ENCODE assay signal across 9 cellular contexts in genomic region chr12:575129-575502, GRCh38.
DNase-seq lines count a peak whose midpoint lies in the region; FAIRE-seq and TF ChIP-seq lines count a peak whose summit lies in the region.
"Had no signal": no experiment of that assay in that cellular context is flagged by ENCODE, and none has a peak within 500 bp of the region (broad histone marks: within the 10 kb centered on the region; RNA-seq: fewer than 3 reads in every experiment).

No MANE protein-coding gene starts in this region.

- H3K27me3 ChIP-seq in Karpas-422 (ENCODE audit: low read length) = no peaks in the 10 kb centered on the region
- no peaks in the 10 kb centered on the region for H3K27me3 ChIP-seq in adipocyte (replicated peaks; ENCODE audit: control insufficient read depth, insufficient read depth, low read length)
- no peaks in the 10 kb centered on the region for H3K27me3 ChIP-seq in hepatocyte
- H3K27me3 ChIP-seq in brain microvascular endothelial cell (replicated peaks) = no peaks in the 10 kb centered on the region

- H3K9me3 Mint-ChIP-seq in stimulated activated naive CD8-positive, alpha-beta T cell treated with anti-CD3 and anti-CD28 coated beads, Interleukin-15, Interleukin-2, amounts not matched to agents 100 ng/mL and 50 ng/mL, for 24 hours = no peaks in the 10 kb centered on the region

- H3K9ac ChIP-seq in Karpas-422 (ENCODE audit: low read length) = peak overlapping the region; percentile 66; the same call in 1 of the 2 replicates
- peak overlapping the region; percentile 77 for H3K9ac ChIP-seq in adipocyte (ENCODE audit: low read length)

- H3K4me1 ChIP-seq in Karpas-422 (ENCODE audit: low read length) (peaks cover 26% of the 10 kb centered on the region), adipocyte (ENCODE audit: control insufficient read depth, insufficient read depth, low read length) (peaks cover 38% of the 10 kb centered on the region), hepatocyte (ENCODE audit: insufficient read depth) (peaks cover 46% of the 10 kb centered on the region)

- WGBS in hepatocyte (ENCODE audit: low lambda C conversion rate, missing lambda C conversion rate) = 97% methylated on average over 7 of the region's 7 CpGs

- FAIRE-seq in GM12892 (lab: Jason Lieb, UNC) = no peak

- H3K9me2 ChIP-seq in Karpas-422 (replicated peaks; ENCODE audit: insufficient read depth, low read length) (no peaks in the 10 kb centered on the region), hepatocyte (replicated peaks; ENCODE audit: insufficient read depth) (no peaks in the 10 kb centered on the region)

- H3K36me3 ChIP-seq in Karpas-422 (ENCODE audit: insufficient read depth, low read length) = no peaks in the 10 kb centered on the region
- no peaks in the 10 kb centered on the region for H3K36me3 ChIP-seq in adipocyte (ENCODE audit: control insufficient read depth, insufficient read depth, low read length, severe bottlenecking)
- no peaks in the 10 kb centered on the region for H3K36me3 ChIP-seq in hepatocyte (replicated peaks; ENCODE audit: insufficient read depth, low read depth)
- H3K36me3 ChIP-seq in brain microvascular endothelial cell (replicated peaks) = no peaks in the 10 kb centered on the region

- no peaks in the 10 kb centered on the region for H4K20me1 ChIP-seq in Karpas-422 (ENCODE audit: insufficient read depth, low read depth, low read length)
- no peaks in the 10 kb centered on the region for H4K20me1 ChIP-seq in hepatocyte (ENCODE audit: insufficient read depth, poor library complexity, severe bottlenecking)

- no peaks in the 10 kb centered on the region for H3K27me3 Mint-ChIP-seq in stimulated activated naive CD8-positive, alpha-beta T cell treated with anti-CD3 and anti-CD28 coated beads, Interleukin-15, Interleukin-2, amounts not matched to agents 100 ng/mL and 50 ng/mL, for 24 hours

- no peak for TF ChIP-seq CTCF in hepatocyte (IDR thresholded peaks at IDR 0.05; ENCODE audit: poor library complexity)
- TF ChIP-seq CTCF in brain microvascular endothelial cell (IDR thresholded peaks at IDR 0.05; ENCODE audit: low read depth, low read length, missing control alignments) = no peak

- H3K4me3 ChIP-seq in Karpas-422 (ENCODE audit: low read length) (no peak overlapping the region), adipocyte (ENCODE audit: low read length) (no peak overlapping the region), hepatocyte (no peak overlapping the region), brain microvascular endothelial cell (ENCODE audit: low read depth, low read length) (no peak overlapping the region)

- no peak overlapping the region for H3K4me2 ChIP-seq in Karpas-422 (ENCODE audit: low read depth, low read length, poor library complexity, severe bottlenecking)
- H3K4me2 ChIP-seq in hepatocyte = no peak overlapping the region

- H3K36me3 Mint-ChIP-seq in stimulated activated naive CD8-positive, alpha-beta T cell treated with anti-CD3 and anti-CD28 coated beads, Interleukin-15, Interleukin-2, amounts not matched to agents 100 ng/mL and 50 ng/mL, for 24 hours (ENCODE audit: low read depth) = no peaks in the 10 kb centered on the region

- peak overlapping the region; percentile 87 for H3K27ac Mint-ChIP-seq in stimulated activated naive CD8-positive, alpha-beta T cell treated with anti-CD3 and anti-CD28 coated beads, Interleukin-15, Interleukin-2, amounts not matched to agents 100 ng/mL and 50 ng/mL, for 24 hours

- no peaks in the 10 kb centered on the region for H3K79me2 ChIP-seq in Karpas-422 (ENCODE audit: low read length)
- H3K79me2 ChIP-seq in hepatocyte = no peaks in the 10 kb centered on the region

- H3K27ac ChIP-seq in Karpas-422 (ENCODE audit: low read length) = no peak overlapping the region
- H3K27ac ChIP-seq in hepatocyte = peak overlapping the region; percentile 75
- H3K27ac ChIP-seq in brain microvascular endothelial cell = no peak overlapping the region

- H2AFZ ChIP-seq in Karpas-422 (ENCODE audit: low read length) = peak overlapping the region; percentile 6; the same call in 1 of the 2 replicates
- H2AFZ ChIP-seq in hepatocyte = no peak overlapping the region

- H3K4me1 Mint-ChIP-seq in stimulated activated naive CD8-positive, alpha-beta T cell treated with anti-CD3 and anti-CD28 coated beads, Interleukin-15, Interleukin-2, amounts not matched to agents 100 ng/mL and 50 ng/mL, for 24 hours (ENCODE audit: low read depth) = peaks cover 41% of the 10 kb centered on the region

- H3K4me3 Mint-ChIP-seq in stimulated activated naive CD8-positive, alpha-beta T cell treated with anti-CD3 and anti-CD28 coated beads, Interleukin-15, Interleukin-2, amounts not matched to agents 100 ng/mL and 50 ng/mL, for 24 hours = no peak overlapping the region

- in situ Hi-C loops in brain microvascular endothelial cell (cut with HindIII; ENCODE audit: low pct_ligation_motif_present, low sequenced_read_pairs) = no loop called here

- no peak for TF ChIP-seq POLR2A in GM12892 (IDR thresholded peaks at IDR 0.05; ENCODE audit: low read depth, low read length)

- DNase-seq in Karpas-422 = no peak
- DNase-seq in adipocyte (ENCODE audit: low read depth) = peak; percentile 8
- no peak for DNase-seq in hepatocyte (ENCODE audit: low spot score)
- DNase-seq in brain microvascular endothelial cell = no peak
- no peak for DNase-seq in GM12892 (ENCODE audit: insufficient read length)
- DNase-seq in activated T-cell treated with anti-CD3 and anti-CD28 coated beads for 4 hours = no peak
- DNase-seq in stimulated activated naive CD4-positive, alpha-beta T cell treated with Interleukin-2 at 50 U/mL for 16 hours (lab: John Stamatoyannopoulos, UW) = no peak
- DNase-seq: activated gamma-delta T cell treated with Interleukin-2 at 50 U/mL for 16 hours had no signal

- H3K9me3 ChIP-seq in Karpas-422 (ENCODE audit: low read length) = no peaks in the 10 kb centered on the region
- no peaks in the 10 kb centered on the region for H3K9me3 ChIP-seq in adipocyte (ENCODE audit: control insufficient read depth, low read length)
- H3K9me3 ChIP-seq in hepatocyte (ENCODE audit: low read depth) = no peaks in the 10 kb centered on the region
